Comparison of ENCODE assay signal across 31 cellular contexts in the genomic region with DNA sequence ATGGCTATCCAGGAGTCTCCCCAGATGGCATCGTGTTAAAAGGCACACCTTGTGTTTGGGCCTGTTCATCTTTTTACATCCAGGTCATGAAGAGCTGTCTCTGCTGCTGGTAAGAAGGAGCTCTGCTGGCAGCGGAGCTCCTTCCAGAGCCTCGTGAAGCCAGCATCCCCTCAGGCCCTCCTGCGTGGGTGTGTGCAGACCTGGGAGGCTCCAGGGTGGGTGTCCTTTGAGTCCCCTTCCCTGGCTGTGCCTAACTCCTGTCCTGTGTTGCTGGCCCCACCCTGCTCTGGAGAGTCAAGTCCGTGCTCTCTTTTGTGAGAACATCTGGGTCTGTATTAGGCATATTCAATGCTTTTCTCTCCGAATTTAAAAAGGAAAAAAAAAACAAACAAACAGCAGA.
"Had no signal": no experiment of that assay in that cellular context is flagged by ENCODE, and none has a peak within 500 bp of the region (broad histone marks: within the 10 kb centered on the region; RNA-seq: fewer than 3 reads in every experiment).

No MANE protein-coding gene starts in this region.

- ATAC-seq: activated naive CD4-positive, alpha-beta T cell treated with anti-CD3 and anti-CD28 coated beads, Interleukin-2, amount 50 U/mL, for 72 hours; activated naive CD8-positive, alpha-beta T cell treated with anti-CD3 and anti-CD28 coated beads, Interleukin-2, amount 50 U/mL, for 24 hours; activated T-cell treated with anti-CD3 and anti-CD28 coated beads, Interleukin-2, amount 50 U/mL, for 4 hours; body of pancreas; Panc1 had no signal

- H3K27me3 Mint-ChIP-seq: activated CD4-positive, alpha-beta memory T cell treated with anti-CD3 and anti-CD28 coated beads for 36 hours; activated CD4-positive, alpha-beta T cell treated with anti-CD3 and anti-CD28 coated beads, Interleukin-2, amount 10 ng/mL, durations not matched to agents 7 days and 5 days; activated naive CD8-positive, alpha-beta T cell treated with anti-CD3 and anti-CD28 coated beads, Interleukin-2, amount 50 U/mL, for 24 hours had no signal

- H3K4me1 ChIP-seq: ascending aorta, body of pancreas, SJCRH30 had no signal

- H3K27ac ChIP-seq: ascending aorta, body of pancreas, SJCRH30, VCaP had no signal

- H3K4me2 ChIP-seq: SK-N-SH had no signal

- H3K27ac Mint-ChIP-seq: activated CD4-positive, alpha-beta memory T cell treated with anti-CD3 and anti-CD28 coated beads for 36 hours; activated CD4-positive, alpha-beta T cell treated with anti-CD3 and anti-CD28 coated beads, Interleukin-2, amount 10 ng/mL, durations not matched to agents 7 days and 5 days; activated naive CD4-positive, alpha-beta T cell treated with anti-CD3 and anti-CD28 coated beads, Interleukin-2, amount 50 U/mL, for 72 hours; activated naive CD8-positive, alpha-beta T cell treated with anti-CD3 and anti-CD28 coated beads, Interleukin-2, amount 50 U/mL, for 24 hours had no signal

- H3K27me3 ChIP-seq: ascending aorta, body of pancreas, SJCRH30 had no signal

- H3K9me3 ChIP-seq: ascending aorta, body of pancreas, SJCRH30, SK-N-SH had no signal

- H3K4me1 Mint-ChIP-seq: activated CD4-positive, alpha-beta T cell treated with anti-CD3 and anti-CD28 coated beads, Interleukin-2, amount 10 ng/mL, durations not matched to agents 7 days and 5 days; activated naive CD8-positive, alpha-beta T cell treated with anti-CD3 and anti-CD28 coated beads, Interleukin-2, amount 50 U/mL, for 24 hours had no signal

- H3K36me3 Mint-ChIP-seq: activated CD4-positive, alpha-beta memory T cell treated with anti-CD3 and anti-CD28 coated beads for 36 hours had no signal

- H3K36me3 ChIP-seq: ascending aorta, SJCRH30 had no signal

- H3K9me3 Mint-ChIP-seq: activated CD4-positive, alpha-beta memory T cell treated with anti-CD3 and anti-CD28 coated beads for 36 hours had no signal

- H3K4me3 Mint-ChIP-seq: activated CD4-positive, alpha-beta memory T cell treated with anti-CD3 and anti-CD28 coated beads for 36 hours; activated CD4-positive, alpha-beta T cell treated with anti-CD3 and anti-CD28 coated beads, Interleukin-2, amount 10 ng/mL, durations not matched to agents 7 days and 5 days; activated naive CD8-positive, alpha-beta T cell treated with anti-CD3 and anti-CD28 coated beads, Interleukin-2, amount 50 U/mL, for 24 hours; activated T-cell treated with anti-CD3 and anti-CD28 coated beads, Interleukin-2, amount 50 U/mL, for 4 hours had no signal

- H3K4me3 ChIP-seq: ascending aorta, body of pancreas, SJCRH30 had no signal

- DNase-seq: activated CD4-positive, alpha-beta memory T cell treated with anti-CD3 and anti-CD28 coated beads for 36 hours; activated CD4-positive, alpha-beta T cell treated with anti-CD3 and anti-CD28 coated beads, Interleukin-2, amount 10 ng/mL, durations not matched to agents 7 days and 5 days; activated CD4-positive, CD25-positive, alpha-beta regulatory T cell; activated CD8-positive, alpha-beta memory T cell treated with anti-CD3 and anti-CD28 coated beads for 24 hours; activated effector memory CD4-positive, alpha-beta T cell treated with anti-CD3 and anti-CD28 coated beads, Interleukin-2, amount 50 U/mL, for 16 hours; activated naive CD4-positive, alpha-beta T cell treated with Interleukin-2 at 50 U/mL for 16 hours; activated naive CD8-positive, alpha-beta T cell treated with anti-CD3 and anti-CD28 coated beads, Interleukin-2, amount 50 U/mL, for 24 hours; activated T-cell treated with anti-CD3 and anti-CD28 coated beads, Interleukin-2, amount 50 U/mL, for 4 hours; amniotic stem cell; body of pancreas; central memory CD4-positive, alpha-beta T cell; Kasumi-1; NCI-H1092; NCI-H1417; NCI-H2029; NCI-H2107; NCI-H2171 treated with DMSO at 0.1 percent for 48 hours; NCI-H226; NCI-H526 treated with DMSO at 0.1 percent for 48 hours; NCI-H82; NK-92 treated with Interleukin-12 subunit alpha and Interleukin-12 subunit beta, amount 100 ng/mL, for 24 hours; OCI-M1; Right ventricle myocardium superior; RPMI8226; SJCRH30; SK-N-SH; T-helper 1 cell had no signal

- H3K9ac ChIP-seq: SK-N-SH had no signal
